9 cellular contexts compared by ENCODE assay signal in the genomic region with DNA sequence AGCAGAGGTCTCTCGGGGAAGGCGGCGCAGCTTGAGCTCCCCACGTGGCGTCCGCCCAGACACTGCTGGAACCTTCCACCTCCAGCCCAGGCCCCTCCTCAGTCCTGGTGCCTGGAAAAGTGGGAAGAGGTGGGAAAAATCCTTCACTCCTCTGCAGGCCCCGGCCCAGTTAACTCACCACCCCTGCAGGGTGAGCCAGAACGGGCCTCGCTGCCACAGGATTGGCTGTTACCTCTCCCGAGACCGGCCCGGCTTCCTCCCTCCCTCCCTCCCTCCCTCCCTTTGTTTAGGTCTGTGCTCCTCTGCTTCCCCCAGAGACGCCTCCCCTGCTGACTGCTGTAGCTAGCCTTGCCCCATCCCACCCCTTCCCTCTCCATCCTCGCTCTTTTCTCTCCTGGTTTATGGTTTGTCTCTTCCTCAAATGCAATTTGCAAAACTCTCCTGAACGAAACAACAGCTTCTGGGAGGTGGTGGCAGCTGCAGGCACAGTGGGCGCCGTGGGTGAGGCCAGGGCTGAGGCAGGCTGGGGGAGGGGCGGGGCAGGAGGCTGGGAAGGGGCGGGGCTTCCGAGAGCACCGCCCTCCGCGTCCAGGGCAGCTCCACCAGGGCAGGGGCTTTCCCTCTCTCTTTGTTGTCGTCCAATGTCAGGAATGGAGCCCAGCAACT. TPM values are rescaled to one million over a fixed set of nuclear protein-coding genes. Genes with fewer than 3 reads are reported as not detected.
DNase-seq lines count a peak whose midpoint lies in the region; ATAC-seq, FAIRE-seq and TF ChIP-seq lines count a peak whose summit lies in the region.
"Had no signal": no experiment of that assay in that cellular context is flagged by ENCODE, and none has a peak within 500 bp of the region (broad histone marks: within the 10 kb centered on the region; RNA-seq: fewer than 3 reads in every experiment).

No MANE protein-coding gene starts in this region.

- DNase-seq in GM23338 (ENCODE audit: low spot score) (peak; percentile 91), NCI-H2107 (lab: John Stamatoyannopoulos, UW) (peak; percentile 69), astrocyte (ENCODE audit: low read depth) (no peak), inferior parietal cortex (ENCODE audit: extremely low spot score) (peak; percentile 37), activated gamma-delta T cell treated with Interleukin-2 at 50 U/mL for 16 hours (no peak)
- peak; percentile 37 for DNase-seq in stimulated activated CD8-positive, alpha-beta memory T cell treated with anti-CD3 and anti-CD28 coated beads, Interleukin-4, amount 100 ng/mL, for 48 hours

- peak overlapping the region; percentile 96 for H3K27ac Mint-ChIP-seq in GM23338
- no peak overlapping the region for H3K27ac Mint-ChIP-seq in astrocyte (ENCODE audit: unreplicated experiment)

- H3K4me3 Mint-ChIP-seq in GM23338 (peak overlapping the region; percentile 69), astrocyte (ENCODE audit: unreplicated experiment) (no peak overlapping the region)

- H3K9me3 ChIP-seq in astrocyte (ENCODE audit: insufficient read depth, low read depth, low read length), result no peaks in the 10 kb centered on the region
- H3K9me3 ChIP-seq: SJSA1 had no signal

- H2AFZ ChIP-seq in GM23338, result peak overlapping the region; percentile 81
- peak overlapping the region; percentile 60 for H2AFZ ChIP-seq in astrocyte (ENCODE audit: low read depth, low read length)

- peaks cover 4% of the 10 kb centered on the region; the same call in 1 of the 2 replicates for H3K27me3 ChIP-seq in GM23338 (ENCODE audit: insufficient read depth)
- no peaks in the 10 kb centered on the region for H3K27me3 ChIP-seq in astrocyte (ENCODE audit: insufficient read depth, low read length)
- H3K27me3 ChIP-seq: SJSA1 had no signal

- H4K20me1 ChIP-seq in GM23338 (replicated peaks; ENCODE audit: insufficient read depth) (no peaks in the 10 kb centered on the region), astrocyte (ENCODE audit: insufficient read depth, low read length) (no peaks in the 10 kb centered on the region)

- ATAC-seq in GM23338, result peak; percentile 81
- no peak for ATAC-seq in HG02571 (IDR thresholded peaks at IDR 0.05; ENCODE audit: unreplicated experiment)

- no peaks in the 10 kb centered on the region for H3K36me3 Mint-ChIP-seq in GM23338 (ENCODE audit: low read depth)
- peaks cover 1% of the 10 kb centered on the region for H3K36me3 Mint-ChIP-seq in astrocyte (ENCODE audit: low read depth, unreplicated experiment)

- peak overlapping the region; percentile 57 for H3K4me3 ChIP-seq in GM23338
- no peak overlapping the region for H3K4me3 ChIP-seq in astrocyte (ENCODE audit: insufficient read depth, low read depth, low read length)
- H3K4me3 ChIP-seq: SJSA1 had no signal

- TF ChIP-seq CTCF in GM23338 (conservative IDR thresholded peaks at IDR 0.05; ENCODE audit: low read depth in 2 of 2), result no peak
- no peak for TF ChIP-seq CTCF in astrocyte (IDR thresholded peaks at IDR 0.05; ENCODE audit: insufficient read depth, low read depth, low read length)

- H3K27me3 Mint-ChIP-seq in GM23338 (ENCODE audit: insufficient read depth, low read depth, poor library complexity) (peaks cover 26% of the 10 kb centered on the region), astrocyte (ENCODE audit: low read depth, unreplicated experiment) (peaks cover 18% of the 10 kb centered on the region)

- H3K36me3 ChIP-seq in GM23338 (ENCODE audit: insufficient read depth), result no peaks in the 10 kb centered on the region
- no peaks in the 10 kb centered on the region for H3K36me3 ChIP-seq in astrocyte (ENCODE audit: insufficient read depth, low read length)
- H3K36me3 ChIP-seq: SJSA1 had no signal

- FAIRE-seq in astrocyte (lab: Jason Lieb, UNC), result no peak

- H3K9ac ChIP-seq in astrocyte (ENCODE audit: low read length), result no peak overlapping the region

- H3K79me2 ChIP-seq in GM23338 (replicated peaks; ENCODE audit: insufficient read depth) (no peaks in the 10 kb centered on the region), astrocyte (ENCODE audit: insufficient read depth, low read length) (no peaks in the 10 kb centered on the region)

- H3K4me2 ChIP-seq in GM23338 (peak overlapping the region; percentile 74), astrocyte (ENCODE audit: low read length) (peak overlapping the region; percentile 67)

- H3K9me3 Mint-ChIP-seq in GM23338 (no peaks in the 10 kb centered on the region), astrocyte (ENCODE audit: unreplicated experiment) (no peaks in the 10 kb centered on the region)

- H3K9me2 ChIP-seq in GM23338 (ENCODE audit: insufficient read depth), result no peaks in the 10 kb centered on the region

- H3F3A ChIP-seq in GM23338 (replicated peaks; ENCODE audit: low read depth), result no peaks in the 10 kb centered on the region; the same call in 1 of the 2 replicates

- H3K4me1 Mint-ChIP-seq in GM23338 (peaks cover 47% of the 10 kb centered on the region), astrocyte (ENCODE audit: low read depth, unreplicated experiment) (peaks cover 18% of the 10 kb centered on the region)

- H3K4me1 ChIP-seq in GM23338 (ENCODE audit: insufficient read depth) (peaks cover 40% of the 10 kb centered on the region), astrocyte (ENCODE audit: insufficient read depth, low read length) (peaks cover 9% of the 10 kb centered on the region)
- H3K4me1 ChIP-seq: SJSA1 had no signal

- H3K27ac ChIP-seq in GM23338 (ENCODE audit: low read depth) (peak overlapping the region; percentile 86), astrocyte (ENCODE audit: low read depth, low read length) (no peak overlapping the region)
- H3K27ac ChIP-seq: SJSA1 had no signal

TF ChIP-seq in GM23338, 12 proteins besides CTCF, POLR2A, EP300 and RAD21:
- TF ChIP-seq POLR2AphosphoS5 (IDR thresholded peaks at IDR 0.05; ENCODE audit: low read depth) (peak; percentile 65), ZNF114 (CRISPR knock-in tag; IDR thresholded peaks at IDR 0.05) (no peak)
TF ChIP-seq in GM23338: peak in this region for 1.

RNA-seq across cellular contexts. Expression of a gene that starts 6.5 kb away (rescaled TPM):
- 0.07 TPM in 1 of 2 replicates, not detected in the other for total RNA-seq in GM23338 (2014; rRNA removed; shearing (Covaris generic))
- 0.33 TPM in 1 of 2 replicates, not detected in the other for polyA plus RNA-seq in GM23338 (2016; fragmentation: Nextera tagmentation; extraction: Ambion mirVana)
- not detected in 2 replicates for total RNA-seq in astrocyte
- total RNA-seq: pulmonary artery endothelial cell, SJSA1 had no signal

RNA-seq across cellular contexts. Expression of a gene that starts 39.8 kb away (rescaled TPM):
- not detected in 2 replicates for total RNA-seq in GM23338 (2014; rRNA removed; shearing (Covaris generic))
- 0.11 TPM in 1 of 2 replicates, not detected in the other for polyA plus RNA-seq in GM23338 (2016; fragmentation: Nextera tagmentation; extraction: Ambion mirVana)
- total RNA-seq in astrocyte, result 1.2 and 3.0 TPM in 2 replicates
- total RNA-seq: pulmonary artery endothelial cell, SJSA1 had no signal

Comparison
In these comparisons a context has a peak if more than half of its experiments do, and no peak if none do; other contexts are left out.
1. DNase-seq: peak in GM23338 (single experiment), NCI-H2107 (single experiment), inferior parietal cortex (single experiment) and stimulated activated CD8-positive, alpha-beta memory T cell treated with anti-CD3 and anti-CD28 coated beads, Interleukin-4, amount 100 ng/mL, for 48 hours (single experiment); none in astrocyte (single experiment) and activated gamma-delta T cell treated with Interleukin-2 at 50 U/mL for 16 hours (single experiment).